Comparison of ENCODE assay signal across 22 cellular contexts in genomic region chr3:177435301-177435700, GRCh38.
"Had no signal": no experiment of that assay in that cellular context is flagged by ENCODE, and none has a peak within 500 bp of the region (broad histone marks: within the 10 kb centered on the region; RNA-seq: fewer than 3 reads in every experiment).

No MANE protein-coding gene starts in this region.

- ATAC-seq: stimulated activated effector memory CD8-positive, alpha-beta T cell treated with anti-CD3 and anti-CD28 coated beads, Interleukin-12 subunit alpha, Interleukin-12 subunit beta, amount 100 ng/mL, for 72 hours; stimulated activated memory B cell treated with anti-CD40 and anti-IgM and Interleukin-4, amounts not matched to agents 10 μg/mL and 1 μg/mL and 100 μg/mL, for 72 hours; stimulated activated naive B cell treated with anti-CD40 and anti-IgM and Interleukin-4, amounts not matched to agents 10 μg/mL and 1 μg/mL and 100 μg/mL, for 72 hours; stimulated activated naive CD8-positive, alpha-beta T cell treated with anti-CD3 and anti-CD28 coated beads, Interleukin-15, amount 100 ng/mL, for 72 hours; stimulated activated naive CD8-positive, alpha-beta T cell treated with anti-CD3 and anti-CD28 coated beads, Interleukin-15, Interleukin-2, amounts not matched to agents 100 U/mL and 50 U/mL, for 24 hours; upper lobe of right lung had no signal

- DNase-seq: stimulated activated CD4-positive, alpha-beta T cell treated with anti-CD3 and anti-CD28 coated beads, Interleukin-2, amount 100 ng/mL, for 48 hours; stimulated activated CD4-positive, alpha-beta T cell treated with anti-CD3 and anti-CD28 coated beads, Interleukin-4, amount 100 ng/mL, for 1 hour; stimulated activated CD4-positive, alpha-beta T cell treated with anti-CD3 and anti-CD28 coated beads, Interleukin-4, amount 100 ng/mL, for 24 hours; stimulated activated CD4-positive, alpha-beta T cell treated with anti-CD3 and anti-CD28 coated beads, Interleukin-4, amount 100 ng/mL, for 4 hours; stimulated activated CD8-positive, alpha-beta memory T cell treated with anti-CD3 and anti-CD28 coated beads, Interleukin-4, amount 100 ng/mL, for 48 hours; stimulated activated naive B cell treated with anti-CD40 and anti-IgM and Interleukin-4, amounts not matched to agents 10 μg/mL and 1 μg/mL and 100 μg/mL, for 72 hours; stimulated activated naive CD4-positive, alpha-beta T cell; stimulated activated naive CD4-positive, alpha-beta T cell treated with Interleukin-2 at 50 U/mL for 16 hours; stimulated activated naive CD8-positive, alpha-beta T cell treated with anti-CD3 and anti-CD28 coated beads, Interleukin-15, amount 100 ng/mL, for 72 hours; stimulated activated naive CD8-positive, alpha-beta T cell treated with anti-CD3 and anti-CD28 coated beads, Interleukin-15, Interleukin-2, amounts not matched to agents 100 U/mL and 50 U/mL, for 24 hours; stomach; substantia nigra; testis; thyroid gland; tibial artery; transverse colon; trophoblast cell; upper lobe of left lung; upper lobe of right lung; uterus had no signal
